8 cellular contexts compared by ENCODE assay signal in the genomic region with DNA sequence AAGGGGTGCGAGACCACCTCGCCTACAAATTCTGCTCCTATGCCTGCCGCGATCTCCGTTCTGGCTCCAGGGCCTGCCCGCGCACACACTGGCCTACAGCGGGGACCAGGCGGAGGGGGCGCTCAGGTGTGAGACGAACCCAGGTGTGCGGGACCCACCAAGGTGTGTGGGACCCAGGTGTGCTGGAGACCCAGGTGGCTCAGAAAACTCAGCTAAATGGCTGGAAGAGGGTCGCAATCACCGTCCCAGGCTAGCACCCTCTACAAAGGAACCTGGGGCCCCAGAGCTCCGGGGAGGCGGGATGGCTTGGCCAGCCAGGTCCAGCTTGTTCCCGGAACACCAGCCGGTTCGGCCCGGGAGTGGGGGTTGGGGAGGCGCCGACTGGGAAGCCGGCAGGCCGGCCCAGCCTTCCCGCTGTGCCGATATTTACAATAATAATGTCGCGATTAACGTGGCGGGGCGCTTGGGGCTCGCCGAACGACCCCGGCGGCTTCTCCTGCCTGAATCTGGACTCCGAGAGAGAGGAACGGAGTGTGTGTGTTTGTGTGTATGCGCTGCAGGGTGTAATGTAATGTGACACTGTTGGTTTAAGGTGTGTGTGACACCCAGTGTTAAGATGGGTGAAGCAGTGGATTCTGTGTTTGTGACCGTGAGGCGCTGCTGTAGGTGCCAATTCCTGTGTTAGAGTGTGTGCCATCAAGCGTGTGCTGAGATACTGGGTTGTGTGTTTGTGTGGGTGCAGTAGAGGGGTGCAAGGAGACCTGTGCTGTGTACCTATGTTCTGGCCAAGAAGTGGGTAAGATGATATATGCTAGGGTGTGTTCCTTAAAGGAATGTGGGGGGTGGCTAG. TPM values are rescaled to one million over a fixed set of nuclear protein-coding genes. Genes with fewer than 3 reads are reported as not detected.
A peak's percentile ranks its signal among the peaks of the same experiment; 100 is the strongest.
DNase-seq lines count a peak whose midpoint lies in the region; ATAC-seq and TF ChIP-seq lines count a peak whose summit lies in the region.

No MANE protein-coding gene starts in this region.

- peaks cover 50% of the 10 kb centered on the region for H3K27me3 ChIP-seq in NT2/D1 (ENCODE audit: insufficient read depth, insufficient read length)
- peaks cover 2% of the 10 kb centered on the region for H3K27me3 ChIP-seq in ovary

- DNase-seq in DMS53 treated with DMSO at 0.1 percent for 48 hours (lab: John Stamatoyannopoulos, UW; ENCODE audit: unreplicated experiment), result peak; percentile 61
- no peak for DNase-seq in NT2/D1 (ENCODE audit: low read depth, low spot score)
- no peak for DNase-seq in epithelial cell of prostate (ENCODE audit: low read depth, low spot score)
- DNase-seq in ovary, result no peak
- no peak for DNase-seq in UCSD-AML1 (lab: John Stamatoyannopoulos, UW; ENCODE audit: unreplicated experiment)
- DNase-seq in NCI-H774 (lab: John Stamatoyannopoulos, UW), result no peak

- H3K9me3 ChIP-seq in NT2/D1 (ENCODE audit: insufficient read depth, low read length) (no peaks in the 10 kb centered on the region), ovary (no peaks in the 10 kb centered on the region)

- H3K4me1 ChIP-seq in NT2/D1 (ENCODE audit: insufficient read depth, insufficient read length) (peaks cover 21% of the 10 kb centered on the region), ovary (ENCODE audit: insufficient read depth) (peaks cover 11% of the 10 kb centered on the region)

- no peak for TF ChIP-seq CTCF in ovary (IDR thresholded peaks at IDR 0.05)

- TF ChIP-seq POLR2A in ovary (IDR thresholded peaks at IDR 0.05), result no peak
- no peak for TF ChIP-seq POLR2A in GM18505 (IDR thresholded peaks at IDR 0.05; ENCODE audit: borderline replicate concordance, extremely low read depth, insufficient read depth, insufficient read length)

- WGBS in ovary, 3 donors, result 1 to 3% (median 2%) methylated on average over 41 to 42 of the region's 42 CpGs

- intact Hi-C loops in ovary (cut with DNase I), result loop anchor here in 1 of 4 donors (2.0 to 5.0 kb wide), 2 partner anchors 55 to 174 kb away; no protein-coding TSS in a partner anchor

- H3K4me3 ChIP-seq in NT2/D1 (ENCODE audit: insufficient read length, low read depth) (peak overlapping the region; percentile 68), ovary (peak overlapping the region; percentile 43)

- H3K36me3 ChIP-seq in NT2/D1 (ENCODE audit: insufficient read depth, insufficient read length, low read length) (no peaks in the 10 kb centered on the region), ovary (no peaks in the 10 kb centered on the region)

- H3K27ac ChIP-seq in epithelial cell of prostate (peak overlapping the region; percentile 79), ovary (no peak overlapping the region)

- no peak for ATAC-seq in GM18505 (IDR thresholded peaks at IDR 0.05; ENCODE audit: unreplicated experiment)
- no peak for ATAC-seq in GM21576 (IDR thresholded peaks at IDR 0.05; ENCODE audit: unreplicated experiment)

- peak overlapping the region; percentile 87 for H3K9ac ChIP-seq in NT2/D1 (ENCODE audit: insufficient read length, low read depth)

- no peak for TF ChIP-seq EP300 in ovary (IDR thresholded peaks at IDR 0.05)

RNA-seq across cellular contexts. Expression of gene PCDH1, which starts 1.4 kb away (rescaled TPM):
- 10 to 100 TPM in 2 of 7 donors, 1 to 10 TPM in 5; 3.2 to 13.8 (median 8.8) TPM for total RNA-seq in ovary
- 1 to 10 TPM; 4.1 to 7.0 TPM for polyA plus RNA-seq in ovary

RNA-seq across cellular contexts. Expression of gene DELE1, which starts 46.8 kb away (rescaled TPM):
- total RNA-seq in ovary, result 10 to 100 TPM; 42.1 to 69.8 (median 52.9) TPM
- 10 to 100 TPM; 39.0 to 43.4 TPM for polyA plus RNA-seq in ovary
